25 cellular contexts compared by ENCODE assay signal in the genomic region with DNA sequence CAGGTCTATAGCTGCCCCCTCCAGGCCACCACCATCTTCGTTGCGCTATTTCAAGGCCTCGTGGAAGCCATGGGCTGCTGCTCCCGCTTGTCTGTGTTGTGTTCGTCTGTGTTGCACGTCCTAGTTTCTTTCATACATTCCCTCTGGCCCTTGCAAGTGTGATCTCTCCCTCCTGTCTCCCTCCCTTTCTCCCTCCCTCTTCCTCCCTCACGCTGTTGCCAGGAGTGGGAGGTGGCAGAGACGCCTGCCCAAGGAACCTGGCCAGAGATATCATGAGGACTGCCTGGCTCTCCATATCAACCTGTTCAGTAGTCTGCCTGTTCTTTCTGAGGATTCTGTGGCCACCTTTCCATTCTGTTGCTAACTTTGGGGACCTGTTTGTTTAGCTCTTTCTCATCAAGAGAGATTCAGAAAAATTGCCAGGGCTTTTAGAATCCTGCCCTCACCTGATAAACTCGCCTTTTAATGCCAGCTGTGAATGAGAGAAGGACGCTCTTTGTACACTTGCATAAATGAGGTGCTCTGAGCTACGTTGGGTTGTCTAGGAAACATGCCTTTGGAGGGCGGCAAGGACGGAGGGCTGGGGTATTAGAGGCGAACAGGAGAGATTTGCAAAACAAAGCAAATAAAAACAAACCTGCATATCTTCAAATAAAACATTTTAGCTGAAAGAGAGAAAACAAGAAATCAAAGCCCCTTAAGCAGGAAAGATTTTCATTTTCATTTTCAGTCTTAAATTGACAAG.
DNase-seq lines count a peak whose midpoint lies in the region; ATAC-seq and TF ChIP-seq lines count a peak whose summit lies in the region.
"Had no signal": no experiment of that assay in that cellular context is flagged by ENCODE, and none has a peak within 500 bp of the region (broad histone marks: within the 10 kb centered on the region; RNA-seq: fewer than 3 reads in every experiment).

No MANE protein-coding gene starts in this region.

- TF ChIP-seq POLR2A in heart left ventricle (IDR thresholded peaks at IDR 0.05), result no peak

- H3K9me3 Mint-ChIP-seq in brain (peaks cover 0 to 12% (median 3%) of the 10 kb centered on the region in 5 experiments), nephron progenitor cell (peaks cover 7% of the 10 kb centered on the region)
- H3K9me3 Mint-ChIP-seq in CD8-positive, alpha-beta memory T cell, result no peaks in the 10 kb centered on the region
- H3K9me3 Mint-ChIP-seq: activated T-helper 1 cell treated with anti-CD3 and anti-CD28 coated beads, Interleukin-12 subunit alpha, Interleukin-12 subunit beta, Interleukin-2, Interleukin-4 antibody, amounts not matched to agents 30 ng/mL and 10 ng/mL and 1 ng/mL, durations not matched to agents 14 hours and 24 hours and 36 hours; CD4-positive, alpha-beta memory T cell; naive thymus-derived CD4-positive, alpha-beta T cell; stimulated activated effector memory CD8-positive, alpha-beta T cell treated with anti-CD3 and anti-CD28 coated beads, Interleukin-12 subunit alpha, Interleukin-12 subunit beta, amount 100 ng/mL, for 72 hours had no signal

- DNase-seq in left ventricle myocardium superior, result no peak
- DNase-seq in heart left ventricle, result no peak
- no peak for DNase-seq in nephron progenitor cell
- no peak for DNase-seq in CD8-positive, alpha-beta memory T cell
- DNase-seq in stimulated activated CD4-positive, alpha-beta T cell treated with anti-CD3 and anti-CD28 coated beads, Interleukin-2, amount 100 ng/mL, for 48 hours, result no peak
- DNase-seq in stimulated activated CD4-positive, alpha-beta T cell treated with anti-CD3 and anti-CD28 coated beads, Interleukin-2, amount 100 ng/mL, for 24 hours, result no peak
- DNase-seq: brain microvascular endothelial cell; CD4-positive, alpha-beta memory T cell; DMS153; left cardiac atrium; naive thymus-derived CD4-positive, alpha-beta T cell; NCI-H146; NCI-H2171 treated with DMSO at 0.1 percent for 48 hours; NCI-H526 treated with DMSO at 0.1 percent for 48 hours; SK-N-SH; T1000 had no signal

- POLR2A ChIA-PET in CD8-positive, alpha-beta memory T cell (lab: Charles Lee), result no interaction called here

- H3K4me1 Mint-ChIP-seq in brain (peaks cover 51% of the 10 kb centered on the region), nephron progenitor cell (peaks cover 68% of the 10 kb centered on the region)
- H3K4me1 Mint-ChIP-seq in CD8-positive, alpha-beta memory T cell, result peaks cover 22 to 43% (median 27%) of the 10 kb centered on the region in 3 donors

- intact Hi-C loops in left ventricle myocardium superior (cut with micrococcal nuclease), result no loop called here
- intact Hi-C loops in heart left ventricle (cut with DNase I), result loop anchor here in 1 of 10 donors (10.0 kb wide), 2 partner anchors 57 to 103 kb away; no protein-coding TSS in a partner anchor

- peaks cover 0 to 10% (median 4%) of the 10 kb centered on the region in 12 donors for H3K4me1 ChIP-seq in heart left ventricle
- H3K4me1 ChIP-seq in CD8-positive, alpha-beta memory T cell (ENCODE audit: insufficient read depth, low read length), result no peaks in the 10 kb centered on the region
- H3K4me1 ChIP-seq: prostate gland, suprapubic skin had no signal

- peaks cover 29% of the 10 kb centered on the region for H3K36me3 Mint-ChIP-seq in brain
- peaks cover 46% of the 10 kb centered on the region for H3K36me3 Mint-ChIP-seq in nephron progenitor cell (ENCODE audit: low read depth)
- H3K36me3 Mint-ChIP-seq in CD8-positive, alpha-beta memory T cell, result peaks cover 0 to 62% (median 14%) of the 10 kb centered on the region in 3 donors

- peak overlapping the region in 3 of 5 experiments; percentile 9 to 15 (median 11) for H3K4me3 Mint-ChIP-seq in brain
- no peak overlapping the region for H3K4me3 Mint-ChIP-seq in nephron progenitor cell
- H3K4me3 Mint-ChIP-seq in CD8-positive, alpha-beta memory T cell, result no peak overlapping the region
- H3K4me3 Mint-ChIP-seq: activated T-helper 1 cell treated with anti-CD3 and anti-CD28 coated beads, Interleukin-12 subunit alpha, Interleukin-12 subunit beta, Interleukin-2, Interleukin-4 antibody, amounts not matched to agents 30 ng/mL and 10 ng/mL and 1 ng/mL, durations not matched to agents 14 hours and 24 hours and 36 hours; CD4-positive, alpha-beta memory T cell; stimulated activated effector memory CD8-positive, alpha-beta T cell treated with anti-CD3 and anti-CD28 coated beads, Interleukin-12 subunit alpha, Interleukin-12 subunit beta, amount 100 ng/mL, for 72 hours had no signal

- CTCF ChIA-PET in CD8-positive, alpha-beta memory T cell (lab: Charles Lee), result interaction anchor here (1.3 kb wide), 1 partner anchor 20 kb away, joined by 3 read pairs; no protein-coding TSS in a partner anchor

- H3K27me3 Mint-ChIP-seq in brain (peaks cover 3% of the 10 kb centered on the region), nephron progenitor cell (ENCODE audit: low read depth, poor library complexity) (peaks cover 5% of the 10 kb centered on the region)
- no peaks in the 10 kb centered on the region for H3K27me3 Mint-ChIP-seq in CD8-positive, alpha-beta memory T cell
- H3K27me3 Mint-ChIP-seq: CD4-positive, alpha-beta memory T cell; naive thymus-derived CD4-positive, alpha-beta T cell had no signal

- H3K27ac Mint-ChIP-seq in brain (peak overlapping the region; percentile 31 to 86 (median 37)), nephron progenitor cell (peak overlapping the region; percentile 36)
- H3K27ac Mint-ChIP-seq in CD8-positive, alpha-beta memory T cell, result peak overlapping the region in 1 of 8 donors; percentile 47
- H3K27ac Mint-ChIP-seq: stimulated activated effector memory CD8-positive, alpha-beta T cell treated with anti-CD3 and anti-CD28 coated beads, Interleukin-12 subunit alpha, Interleukin-12 subunit beta, amount 100 ng/mL, for 72 hours had no signal

- H3K27ac ChIP-seq in heart left ventricle, result no peak overlapping the region
- no peak overlapping the region for H3K27ac ChIP-seq in CD8-positive, alpha-beta memory T cell (ENCODE audit: low read depth, low read length)
- H3K27ac ChIP-seq: brain microvascular endothelial cell, coronary artery, KMS-11, prostate gland, suprapubic skin had no signal

- TF ChIP-seq CTCF in heart left ventricle (IDR thresholded peaks at IDR 0.05) (no peak), brain (conservative IDR thresholded peaks at IDR 0.05) (no peak), nephron progenitor cell (IDR thresholded peaks at IDR 0.05) (no peak)

- WGBS in heart left ventricle, 4 donors, result 82 to 86% (median 84%) methylated on average over 14 of the region's 14 CpGs

- H3K36me3 ChIP-seq in heart left ventricle, result peaks cover 0 to 21% (median 0%) of the 10 kb centered on the region in 9 donors
- peaks cover 4% of the 10 kb centered on the region for H3K36me3 ChIP-seq in CD8-positive, alpha-beta memory T cell (ENCODE audit: insufficient read depth, low read length)
- H3K36me3 ChIP-seq: brain microvascular endothelial cell, prostate gland had no signal

- H3K27me3 ChIP-seq in heart left ventricle, result no peaks in the 10 kb centered on the region
- no peaks in the 10 kb centered on the region for H3K27me3 ChIP-seq in CD8-positive, alpha-beta memory T cell (ENCODE audit: insufficient read depth, low read length, poor library complexity, severe bottlenecking)
- H3K27me3 ChIP-seq: brain microvascular endothelial cell, suprapubic skin had no signal

- ATAC-seq in left ventricle myocardium superior, result peak; percentile 36
- ATAC-seq in heart left ventricle, result no peak
- ATAC-seq in HG02610 (IDR thresholded peaks at IDR 0.05; ENCODE audit: unreplicated experiment), result no peak
- ATAC-seq: HCT116; naive thymus-derived CD4-positive, alpha-beta T cell; stimulated activated effector memory CD8-positive, alpha-beta T cell treated with anti-CD3 and anti-CD28 coated beads, Interleukin-12 subunit alpha, Interleukin-12 subunit beta, amount 100 ng/mL, for 72 hours had no signal

- H3K4me3 ChIP-seq in heart left ventricle, result no peak overlapping the region
- no peak overlapping the region for H3K4me3 ChIP-seq in CD8-positive, alpha-beta memory T cell (ENCODE audit: low read length)
- H3K4me3 ChIP-seq: coronary artery, prostate gland, suprapubic skin had no signal

- no peaks in the 10 kb centered on the region for H3K9me3 ChIP-seq in heart left ventricle
- H3K9me3 ChIP-seq in CD8-positive, alpha-beta memory T cell (ENCODE audit: low read length), result no peaks in the 10 kb centered on the region
- H3K9me3 ChIP-seq: prostate gland, SK-N-SH, suprapubic skin had no signal

Comparison
In these comparisons a context has a peak if more than half of its experiments do, and no peak if none do; other contexts are left out.
1. H3K4me3 Mint-ChIP-seq: peak in brain (3 of 5); none in nephron progenitor cell (single experiment) and CD8-positive, alpha-beta memory T cell (0 of 7).